Comparison of ENCODE assay signal across 8 cellular contexts in the genomic region with DNA sequence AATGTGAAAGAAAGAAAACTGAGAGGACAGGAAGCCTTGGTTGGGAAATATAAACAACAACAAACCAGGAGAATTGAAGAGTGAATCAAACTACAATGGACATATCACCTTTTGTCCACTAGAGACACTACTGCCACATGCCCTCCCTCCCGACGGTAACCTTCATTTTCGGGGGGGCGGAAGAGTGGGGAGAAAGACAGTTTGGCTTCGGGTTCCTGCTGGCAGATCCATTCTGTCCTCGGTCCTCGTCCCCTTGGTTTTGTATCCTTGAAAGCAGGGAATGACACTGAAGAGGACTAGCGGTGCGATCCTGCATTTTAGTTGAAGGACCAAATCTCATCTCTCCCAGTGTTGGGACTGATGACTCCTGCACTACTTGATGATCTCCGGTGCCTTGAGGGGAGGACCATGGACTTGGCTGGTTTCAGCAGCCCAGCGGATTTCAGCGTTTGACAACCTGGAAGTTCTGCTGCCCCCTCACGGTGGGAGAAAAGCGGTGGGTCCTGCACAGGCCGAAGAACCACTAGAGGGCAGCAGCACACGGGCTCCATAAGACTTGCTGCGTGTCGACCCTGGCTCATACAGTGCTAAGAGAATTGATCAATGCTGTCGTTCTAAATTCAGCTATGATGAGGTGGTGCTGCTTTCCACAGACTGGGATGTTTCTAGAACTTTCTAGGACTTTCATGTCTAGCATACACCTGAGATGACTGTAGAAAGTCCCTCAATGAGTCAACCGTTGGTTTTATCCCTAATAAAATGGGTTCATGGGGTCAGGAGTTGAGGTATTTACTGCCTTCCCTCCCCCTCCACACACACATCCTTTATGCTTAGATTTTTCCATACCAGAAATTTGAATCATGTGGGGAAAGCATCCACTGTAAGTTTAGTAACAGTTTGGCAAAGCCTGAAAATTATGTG. TPM values are rescaled to one million over a fixed set of nuclear protein-coding genes. Genes with fewer than 3 reads are reported as not detected.
DNase-seq lines count a peak whose midpoint lies in the region; ATAC-seq and TF ChIP-seq lines count a peak whose summit lies in the region.

No MANE protein-coding gene starts in this region.

- H3K27me3 Mint-ChIP-seq in glutamatergic neuron (ENCODE audit: unreplicated experiment), result peaks cover 6% of the 10 kb centered on the region

- H3K4me3 Mint-ChIP-seq in glutamatergic neuron (ENCODE audit: unreplicated experiment), result peak overlapping the region; percentile 40

- H3K4me3 ChIP-seq in GM12864 (ENCODE audit: low read depth, low read length) (peak overlapping the region; percentile 62), ovary (peak overlapping the region; percentile 31), thymus (ENCODE audit: low read length) (peak overlapping the region; percentile 57)

- TF ChIP-seq POLR2A in ovary (IDR thresholded peaks at IDR 0.05), result peak; percentile 22

- no peak overlapping the region for H3K27ac ChIP-seq in ovary
- peak overlapping the region; percentile 83 for H3K27ac ChIP-seq in thymus (ENCODE audit: low read depth)

- no peaks in the 10 kb centered on the region for H3K9me3 ChIP-seq in ovary
- H3K9me3 ChIP-seq in thymus (ENCODE audit: control insufficient read depth), result no peaks in the 10 kb centered on the region

- no peaks in the 10 kb centered on the region for H3K9me3 Mint-ChIP-seq in activated naive CD4-positive, alpha-beta T cell treated with anti-CD3 and anti-CD28 coated beads, Interleukin-2, amount 50 U/mL, for 72 hours
- no peaks in the 10 kb centered on the region for H3K9me3 Mint-ChIP-seq in glutamatergic neuron (ENCODE audit: unreplicated experiment)

- H3K27ac Mint-ChIP-seq in activated naive CD4-positive, alpha-beta T cell treated with anti-CD3 and anti-CD28 coated beads, Interleukin-2, amount 50 U/mL, for 72 hours, result peak overlapping the region; percentile 77 to 86
- no peak overlapping the region for H3K27ac Mint-ChIP-seq in glutamatergic neuron (ENCODE audit: unreplicated experiment)

- ATAC-seq in HG02642 (IDR thresholded peaks at IDR 0.05; ENCODE audit: poor library complexity, unreplicated experiment) (peak; percentile 95), SK-N-SH treated with all-trans-retinoic acid at 6 μM for 48 hours (peak; percentile 98)
- peak; percentile 91 to 93 for ATAC-seq in activated naive CD4-positive, alpha-beta T cell treated with anti-CD3 and anti-CD28 coated beads, Interleukin-2, amount 50 U/mL, for 72 hours

- intact Hi-C loops in ovary (cut with DNase I), result no loop called here

- DNase-seq in GM12864 (ENCODE audit: low read depth) (peak; percentile 86), NCI-H1092 treated with DMSO at 0.1 percent for 48 hours (lab: John Stamatoyannopoulos, UW) (peak; percentile 90), glutamatergic neuron (peak; percentile 90), ovary (peak; percentile 85 to 92 (median 91))
- peak; percentile 85 to 86 for DNase-seq in activated naive CD4-positive, alpha-beta T cell treated with anti-CD3 and anti-CD28 coated beads, Interleukin-2, amount 50 U/mL, for 72 hours (ENCODE audit: low spot score in 2 of 2)

- no peaks in the 10 kb centered on the region for H3K36me3 Mint-ChIP-seq in activated naive CD4-positive, alpha-beta T cell treated with anti-CD3 and anti-CD28 coated beads, Interleukin-2, amount 50 U/mL, for 72 hours
- H3K36me3 Mint-ChIP-seq in glutamatergic neuron (ENCODE audit: unreplicated experiment), result no peaks in the 10 kb centered on the region

- TF ChIP-seq CTCF in GM12864 (IDR thresholded peaks at IDR 0.05; ENCODE audit: low read depth, low read length, missing control alignments), result peak; percentile 100
- peak; percentile 93 for TF ChIP-seq CTCF in glutamatergic neuron (IDR thresholded peaks at IDR 0.05; ENCODE audit: partially characterized antibody, unreplicated experiment)
- TF ChIP-seq CTCF in ovary (IDR thresholded peaks at IDR 0.05), result peak; percentile 93 to 99 (median 98)

- no peak for TF ChIP-seq EP300 in ovary (IDR thresholded peaks at IDR 0.05)

- H3K4me1 ChIP-seq in ovary (ENCODE audit: insufficient read depth) (no peaks in the 10 kb centered on the region), thymus (ENCODE audit: control insufficient read depth, insufficient read depth, low read length) (peaks cover 5% of the 10 kb centered on the region)

- H3K27me3 ChIP-seq in ovary (no peaks in the 10 kb centered on the region), thymus (ENCODE audit: control insufficient read depth, insufficient read depth) (no peaks in the 10 kb centered on the region)

- H3K4me1 Mint-ChIP-seq in glutamatergic neuron (ENCODE audit: low read depth, unreplicated experiment), result peaks cover 5% of the 10 kb centered on the region

- no peaks in the 10 kb centered on the region for H3K36me3 ChIP-seq in ovary
- H3K36me3 ChIP-seq in thymus (ENCODE audit: control insufficient read depth, insufficient read depth), result no peaks in the 10 kb centered on the region

- WGBS in ovary, 3 donors, result 3 to 7% (median 6%) methylated on average over 17 to 20 of the region's 20 CpGs
- 6% methylated on average over 20 of the region's 20 CpGs for WGBS in thymus

TF ChIP-seq in SK-N-SH treated with all-trans-retinoic acid at 6 μM for 48 hours, 23 proteins besides CTCF, POLR2A, EP300 and RAD21:
- TF ChIP-seq GLIS3 (CRISPR knock-in tag; IDR thresholded peaks at IDR 0.05) (no peak), ZNF565 (CRISPR knock-in tag; conservative IDR thresholded peaks at IDR 0.05; ENCODE audit: low read depth) (no peak), ZC3H10 (CRISPR knock-in tag; IDR thresholded peaks at IDR 0.05) (no peak), ZFP30 (CRISPR knock-in tag; IDR thresholded peaks at IDR 0.05) (no peak), CSDC2 (CRISPR knock-in tag; IDR thresholded peaks at IDR 0.05) (no peak), ZFP3 (CRISPR knock-in tag; IDR thresholded peaks at IDR 0.05) (no peak), SNAI2 (CRISPR knock-in tag; IDR thresholded peaks at IDR 0.05) (no peak), OSR1 (CRISPR knock-in tag; IDR thresholded peaks at IDR 0.05) (no peak), ARNTL (CRISPR knock-in tag; IDR thresholded peaks at IDR 0.05; ENCODE audit: borderline replicate concordance, low read depth) (no peak), ZNF70 (CRISPR knock-in tag; IDR thresholded peaks at IDR 0.05) (no peak), TOX (CRISPR knock-in tag; IDR thresholded peaks at IDR 0.05; ENCODE audit: borderline replicate concordance) (no peak), TCF4 (CRISPR knock-in tag; IDR thresholded peaks at IDR 0.05; ENCODE audit: borderline replicate concordance) (no peak)
- TF ChIP-seq, protein P1, sequence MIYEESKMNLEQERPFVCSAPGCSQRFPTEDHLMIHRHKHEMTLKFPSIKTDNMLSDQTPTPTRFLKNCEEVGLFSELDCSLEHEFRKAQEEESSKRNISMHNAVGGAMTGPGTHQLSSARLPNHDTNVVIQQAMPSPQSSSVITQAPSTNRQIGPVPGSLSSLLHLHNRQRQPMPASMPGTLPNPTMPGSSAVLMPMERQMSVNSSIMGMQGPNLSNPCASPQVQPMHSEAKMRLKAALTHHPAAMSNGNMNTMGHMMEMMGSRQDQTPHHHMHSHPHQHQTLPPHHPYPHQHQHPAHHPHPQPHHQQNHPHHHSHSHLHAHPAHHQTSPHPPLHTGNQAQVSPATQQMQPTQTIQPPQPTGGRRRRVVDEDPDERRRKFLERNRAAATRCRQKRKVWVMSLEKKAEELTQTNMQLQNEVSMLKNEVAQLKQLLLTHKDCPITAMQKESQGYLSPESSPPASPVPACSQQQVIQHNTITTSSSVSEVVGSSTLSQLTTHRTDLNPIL (CRISPR knock-in tag; IDR thresholded peaks at IDR 0.05; ENCODE audit: low read depth), result no peak
- TF ChIP-seq, protein P2, sequence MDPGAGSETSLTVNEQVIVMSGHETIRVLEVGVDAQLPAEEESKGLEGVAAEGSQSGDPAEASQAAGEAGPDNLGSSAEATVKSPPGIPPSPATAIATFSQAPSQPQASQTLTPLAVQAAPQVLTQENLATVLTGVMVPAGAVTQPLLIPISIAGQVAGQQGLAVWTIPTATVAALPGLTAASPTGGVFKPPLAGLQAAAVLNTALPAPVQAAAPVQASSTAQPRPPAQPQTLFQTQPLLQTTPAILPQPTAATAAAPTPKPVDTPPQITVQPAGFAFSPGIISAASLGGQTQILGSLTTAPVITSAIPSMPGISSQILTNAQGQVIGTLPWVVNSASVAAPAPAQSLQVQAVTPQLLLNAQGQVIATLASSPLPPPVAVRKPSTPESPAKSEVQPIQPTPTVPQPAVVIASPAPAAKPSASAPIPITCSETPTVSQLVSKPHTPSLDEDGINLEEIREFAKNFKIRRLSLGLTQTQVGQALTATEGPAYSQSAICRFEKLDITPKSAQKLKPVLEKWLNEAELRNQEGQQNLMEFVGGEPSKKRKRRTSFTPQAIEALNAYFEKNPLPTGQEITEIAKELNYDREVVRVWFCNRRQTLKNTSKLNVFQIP (CRISPR knock-in tag; IDR thresholded peaks at IDR 0.05; ENCODE audit: borderline replicate concordance, low read depth), result no peak
- TF ChIP-seq, protein P3, sequence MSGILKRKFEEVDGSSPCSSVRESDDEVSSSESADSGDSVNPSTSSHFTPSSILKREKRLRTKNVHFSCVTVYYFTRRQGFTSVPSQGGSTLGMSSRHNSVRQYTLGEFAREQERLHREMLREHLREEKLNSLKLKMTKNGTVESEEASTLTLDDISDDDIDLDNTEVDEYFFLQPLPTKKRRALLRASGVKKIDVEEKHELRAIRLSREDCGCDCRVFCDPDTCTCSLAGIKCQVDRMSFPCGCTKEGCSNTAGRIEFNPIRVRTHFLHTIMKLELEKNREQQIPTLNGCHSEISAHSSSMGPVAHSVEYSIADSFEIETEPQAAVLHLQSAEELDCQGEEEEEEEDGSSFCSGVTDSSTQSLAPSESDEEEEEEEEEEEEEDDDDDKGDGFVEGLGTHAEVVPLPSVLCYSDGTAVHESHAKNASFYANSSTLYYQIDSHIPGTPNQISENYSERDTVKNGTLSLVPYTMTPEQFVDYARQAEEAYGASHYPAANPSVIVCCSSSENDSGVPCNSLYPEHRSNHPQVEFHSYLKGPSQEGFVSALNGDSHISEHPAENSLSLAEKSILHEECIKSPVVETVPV (CRISPR knock-in tag; IDR thresholded peaks at IDR 0.05), result no peak

RNA-seq across cellular contexts. Expression of a gene that starts 15.1 kb away (rescaled TPM):
- 10 to 100 TPM; 23.8 to 42.9 TPM for total RNA-seq in activated naive CD4-positive, alpha-beta T cell treated with anti-CD3 and anti-CD28 coated beads, Interleukin-2, amount 50 U/mL, for 72 hours
- total RNA-seq in glutamatergic neuron (ENCODE audit: unreplicated experiment) (42.9 TPM), ovary (10 to 100 TPM; 25.6 to 50.2 (median 37.3) TPM)
- polyA plus RNA-seq in ovary (10 to 100 TPM; 23.6 to 31.8 TPM), thymus (89.9 TPM)
